1 cellular context compared by ENCODE assay signal in genomic region chr7:103296901-103297836, GRCh38.
A peak's percentile ranks its signal among the peaks of the same experiment; 100 is the strongest.
TF ChIP-seq lines count a peak whose summit lies in the region.

PMPCB (plus strand) TSS chr7:103297435; CDS start chr7:103297460, 25 bp downstream.

TF ChIP-seq in HCT116, 20 proteins besides CTCF, POLR2A, EP300 and RAD21 (continued from another document):
- TF ChIP-seq TCF7L2 (IDR thresholded peaks at IDR 0.05; ENCODE audit: borderline replicate concordance, extremely low read depth, insufficient read depth, insufficient read length), result peak; percentile 39
- no peak for TF ChIP-seq SRF (IDR thresholded peaks at IDR 0.05; ENCODE audit: low read depth)
- TF ChIP-seq POLR2AphosphoS5 (IDR thresholded peaks at IDR 0.05; ENCODE audit: low read depth, low read length), result peak; percentile 93
- TF ChIP-seq SIN3A (IDR thresholded peaks at IDR 0.05; ENCODE audit: low read depth), result peak; percentile 95
